Comparison of ENCODE assay signal across 18 cellular contexts in genomic region chr5:14710313-14710994, GRCh38. TPM values are rescaled to one million over a fixed set of nuclear protein-coding genes. Genes with fewer than 3 reads are reported as not detected.
A peak's percentile ranks its signal among the peaks of the same experiment; 100 is the strongest.
DNase-seq lines count a peak whose midpoint lies in the region; ATAC-seq and TF ChIP-seq lines count a peak whose summit lies in the region.
"Had no signal": no experiment of that assay in that cellular context is flagged by ENCODE, and none has a peak within 500 bp of the region (broad histone marks: within the 10 kb centered on the region; RNA-seq: fewer than 3 reads in every experiment).

No MANE protein-coding gene starts in this region.

- H3K4me1 ChIP-seq in heart left ventricle (peaks cover 0 to 27% (median 16%) of the 10 kb centered on the region in 12 donors), OCI-LY7 (ENCODE audit: insufficient read depth, low read length, poor library complexity, severe bottlenecking) (no peaks in the 10 kb centered on the region), SJCRH30 (peaks cover 3% of the 10 kb centered on the region; the same call in 1 of the 2 replicates)
- H3K4me1 ChIP-seq: Peyer's patch had no signal

- TF ChIP-seq POLR2A in heart left ventricle (IDR thresholded peaks at IDR 0.05): no peak

- H3K27ac ChIP-seq in heart left ventricle: no peak overlapping the region
- H3K27ac ChIP-seq in OCI-LY7 (ENCODE audit: low read depth, low read length, poor library complexity, severe bottlenecking): no peak overlapping the region
- H3K27ac ChIP-seq in temporal lobe (ENCODE audit: low read depth, low read length): peak overlapping the region; percentile 40
- no peak overlapping the region for H3K27ac ChIP-seq in SJCRH30
- H3K27ac ChIP-seq: Peyer's patch, SK-N-MC, tibial nerve had no signal

- no peak overlapping the region for H2AFZ ChIP-seq in OCI-LY7 (ENCODE audit: low read length)

- H3K4me3 ChIP-seq in heart left ventricle (no peak overlapping the region), OCI-LY7 (ENCODE audit: low read depth, low read length, poor library complexity, severe bottlenecking) (no peak overlapping the region), SJCRH30 (no peak overlapping the region)
- H3K4me3 ChIP-seq: Peyer's patch, SK-N-MC, tibial nerve had no signal

- TSS peak; percentile 43 for BruUV-seq in OCI-LY7 (replicated peaks; lab: Mats Ljungman, UMichigan)

- H3K36me3 Mint-ChIP-seq in dendritic cell treated with granulocyte-macrophage colony-stimulating factor and Interleukin-4, amounts not matched to agents 40 ng/mL and 50 ng/mL, for 4 days (ENCODE audit: low read depth): peaks cover 95% of the 10 kb centered on the region

- no peaks in the 10 kb centered on the region for H4K20me1 ChIP-seq in OCI-LY7 (ENCODE audit: insufficient read depth, low read length)

- H3K4me1 Mint-ChIP-seq in dendritic cell treated with granulocyte-macrophage colony-stimulating factor and Interleukin-4, amounts not matched to agents 40 ng/mL and 50 ng/mL, for 4 days (ENCODE audit: low read depth): peaks cover 39% of the 10 kb centered on the region

- peak; percentile 44 for DNase-seq in Right ventricle myocardium inferior (ENCODE audit: missing footprints)
- no peak for DNase-seq in heart left ventricle
- DNase-seq in OCI-LY7 (ENCODE audit: low spot score): no peak
- DNase-seq in SJCRH30: no peak
- DNase-seq in NCI-H2107 (lab: John Stamatoyannopoulos, UW): no peak
- DNase-seq: activated naive CD8-positive, alpha-beta T cell treated with anti-CD3 and anti-CD28 coated beads, Interleukin-2, amount 10 ng/mL, durations not matched to agents 7 days and 5 days; DMS79; Karpas-422; left cardiac atrium; mesendoderm; NCI-H2029; Peyer's patch; stimulated activated naive CD4-positive, alpha-beta T cell had no signal

- no peak overlapping the region for H3K4me2 ChIP-seq in OCI-LY7 (ENCODE audit: low read length)

- no peak overlapping the region for H3K4me3 Mint-ChIP-seq in dendritic cell treated with granulocyte-macrophage colony-stimulating factor and Interleukin-4, amounts not matched to agents 40 ng/mL and 50 ng/mL, for 4 days
- H3K4me3 Mint-ChIP-seq: activated naive CD8-positive, alpha-beta T cell treated with anti-CD3 and anti-CD28 coated beads, Interleukin-2, amount 10 ng/mL, durations not matched to agents 7 days and 5 days; T-helper 2 cell treated with Interferon-gamma antibody and Interleukin-4, amounts not matched to agents 5 μg/mL and 100 μg/mL, for 36 hours had no signal

- H3K9me3 ChIP-seq in heart left ventricle: no peaks in the 10 kb centered on the region
- H3K9me3 ChIP-seq in OCI-LY7 (ENCODE audit: low read length): no peaks in the 10 kb centered on the region
- H3K9me3 ChIP-seq in SJCRH30 (replicated peaks): no peaks in the 10 kb centered on the region
- H3K9me3 ChIP-seq: Peyer's patch, tibial nerve had no signal

- POLR2A ChIA-PET in OCI-LY7 (lab: Charles Lee): no interaction called here

- no peaks in the 10 kb centered on the region for H3K27me3 Mint-ChIP-seq in dendritic cell treated with granulocyte-macrophage colony-stimulating factor and Interleukin-4, amounts not matched to agents 40 ng/mL and 50 ng/mL, for 4 days
- H3K27me3 Mint-ChIP-seq: activated naive CD8-positive, alpha-beta T cell treated with anti-CD3 and anti-CD28 coated beads, Interleukin-2, amount 10 ng/mL, durations not matched to agents 7 days and 5 days had no signal

- 90 to 94% (median 93%) methylated on average over 28 of the region's 28 CpGs for WGBS in heart left ventricle, 4 donors

- no peaks in the 10 kb centered on the region for H3K79me2 ChIP-seq in OCI-LY7 (ENCODE audit: insufficient read depth, low read depth, low read length)

- ATAC-seq in Right ventricle myocardium inferior (no peak), heart left ventricle (no peak)
- ATAC-seq: left cardiac atrium had no signal

- H3K9me3 Mint-ChIP-seq in dendritic cell treated with granulocyte-macrophage colony-stimulating factor and Interleukin-4, amounts not matched to agents 40 ng/mL and 50 ng/mL, for 4 days: no peaks in the 10 kb centered on the region
- H3K9me3 Mint-ChIP-seq: activated naive CD8-positive, alpha-beta T cell treated with anti-CD3 and anti-CD28 coated beads, Interleukin-2, amount 10 ng/mL, durations not matched to agents 7 days and 5 days; T-helper 2 cell treated with Interferon-gamma antibody and Interleukin-4, amounts not matched to agents 5 μg/mL and 100 μg/mL, for 36 hours had no signal

- H3K36me3 ChIP-seq in heart left ventricle (peaks cover 0 to 99% (median 80%) of the 10 kb centered on the region in 9 donors), OCI-LY7 (ENCODE audit: insufficient read depth, low read length) (peaks cover 97% of the 10 kb centered on the region), SJCRH30 (no peaks in the 10 kb centered on the region; the same call in 1 of the 2 replicates)

- H3K27ac Mint-ChIP-seq in dendritic cell treated with granulocyte-macrophage colony-stimulating factor and Interleukin-4, amounts not matched to agents 40 ng/mL and 50 ng/mL, for 4 days: peak overlapping the region; percentile 17
- H3K27ac Mint-ChIP-seq: activated naive CD8-positive, alpha-beta T cell treated with anti-CD3 and anti-CD28 coated beads, Interleukin-2, amount 10 ng/mL, durations not matched to agents 7 days and 5 days; T-helper 2 cell treated with Interferon-gamma antibody and Interleukin-4, amounts not matched to agents 5 μg/mL and 100 μg/mL, for 36 hours had no signal

- intact Hi-C loops in Right ventricle myocardium inferior (cut with DNase I) (no loop called here), heart left ventricle (cut with DNase I) (no loop called here), OCI-LY7 (cut with micrococcal nuclease; ENCODE audit: unreplicated experiment) (no loop called here)
- intact Hi-C loops in dendritic cell treated with granulocyte-macrophage colony-stimulating factor and Interleukin-4, amounts not matched to agents 40 ng/mL and 50 ng/mL, for 4 days (cut with micrococcal nuclease): no loop called here

- no peaks in the 10 kb centered on the region for H3K9me2 ChIP-seq in OCI-LY7 (ENCODE audit: insufficient read depth, low read length)

- H3K27me3 ChIP-seq in heart left ventricle (no peaks in the 10 kb centered on the region), SJCRH30 (no peaks in the 10 kb centered on the region)
- H3K27me3 ChIP-seq: Peyer's patch, tibial nerve had no signal

- TF ChIP-seq CTCF in heart left ventricle (IDR thresholded peaks at IDR 0.05) (no peak), OCI-LY7 (conservative IDR thresholded peaks at IDR 0.05; ENCODE audit: low read length) (no peak)

- CTCF ChIA-PET in OCI-LY7 (lab: Charles Lee; ENCODE audit: unreplicated experiment): no interaction called here

RNA-seq across cellular contexts. Expression of gene OTULIN, which starts 45.9 kb away (rescaled TPM):
- total RNA-seq in Right ventricle myocardium inferior (22.4 TPM), heart left ventricle (10 to 100 TPM; 19.3 to 42.0 (median 27.5) TPM), OCI-LY7 (2022) (45.6 and 46.3 TPM in 2 replicates), temporal lobe (10.6 TPM)
- 10 to 100 TPM in 1 of 2 donors, 1 to 10 TPM in 1; 7.6 to 12.4 TPM for polyA plus RNA-seq in heart left ventricle
- 19.2 and 28.7 TPM in 2 replicates for total RNA-seq in OCI-LY7 (2014; rRNA removed; shearing (Covaris generic))
- total RNA-seq in SJCRH30 (2014; rRNA removed; shearing (Covaris generic)): 16.9 and 18.2 TPM in 2 replicates
